Comparison of ENCODE assay signal across 1 cellular context in genomic region chr22:29299136-29299900, GRCh38.
TF ChIP-seq lines count a peak whose summit lies in the region.

No MANE protein-coding gene starts in this region.

TF ChIP-seq in K562, 482 proteins besides CTCF, POLR2A, EP300 and RAD21:
- TF ChIP-seq POLR2G (IDR thresholded peaks at IDR 0.05; ENCODE audit: low read depth, low read length) (0 out of 2 replicates have a peak, but pooled peaks have one; percentile 46), RBFOX2 (IDR thresholded peaks at IDR 0.05; ENCODE audit: low read depth, low read length) (0 out of 2 replicates have a peak, but pooled peaks have one; percentile 16), SETDB1 (IDR thresholded peaks at IDR 0.05; ENCODE audit: low read length) (no peak)
